In the genomic region with DNA sequence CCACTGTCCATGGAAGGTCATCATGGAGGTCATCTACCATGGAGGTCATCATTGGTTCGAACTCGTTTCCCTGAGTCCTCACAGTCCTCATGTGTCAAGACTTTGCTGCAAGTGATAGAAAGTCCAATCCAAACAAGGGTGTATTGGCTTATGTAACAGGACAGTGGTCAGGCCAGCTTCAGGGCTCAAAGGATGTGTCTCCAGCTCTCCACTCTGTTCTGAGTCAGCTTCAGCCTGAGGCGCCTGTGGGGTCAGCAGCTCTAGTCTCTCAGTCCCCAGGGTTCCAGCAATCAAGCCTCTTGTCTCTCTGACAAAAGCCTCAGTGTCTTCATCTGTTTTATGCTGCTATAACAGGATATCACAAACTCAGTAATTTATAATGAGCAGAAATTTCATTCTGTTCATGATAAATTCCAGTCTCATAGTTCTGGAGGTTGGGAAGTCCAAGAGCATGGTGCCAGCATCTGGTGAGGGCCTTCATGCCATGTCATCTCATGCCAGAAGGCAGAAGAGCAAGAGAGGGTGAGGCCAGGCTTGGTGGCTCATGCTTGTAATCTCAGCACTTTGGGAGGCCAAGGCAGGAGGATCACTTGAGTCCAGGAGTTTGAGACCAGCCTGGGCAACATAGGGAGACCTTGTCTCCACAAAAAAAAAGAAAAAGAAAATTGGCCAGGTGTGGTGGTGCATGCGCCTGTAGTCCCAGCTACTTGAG, we compare ENCODE assay signal across 14 cellular contexts. TPM values are rescaled to one million over a fixed set of nuclear protein-coding genes. Genes with fewer than 3 reads are reported as not detected.
DNase-seq lines count a peak whose midpoint lies in the region; ATAC-seq and TF ChIP-seq lines count a peak whose summit lies in the region.
"Had no signal": no experiment of that assay in that cellular context is flagged by ENCODE, and none has a peak within 500 bp of the region (broad histone marks: within the 10 kb centered on the region; RNA-seq: fewer than 3 reads in every experiment).

No MANE protein-coding gene starts in this region.

- H3K4me3 Mint-ChIP-seq in naive thymus-derived CD4-positive, alpha-beta T cell, result peak overlapping the region in 1 of 10 donors; percentile 3

- no peaks in the 10 kb centered on the region for H3K27me3 ChIP-seq in naive thymus-derived CD4-positive, alpha-beta T cell (ENCODE audit: control insufficient read depth in 2 of 2, insufficient read depth in 2 of 2, low read length in 2 of 2)
- H3K27me3 ChIP-seq in H7 (ENCODE audit: control insufficient read depth, insufficient read depth, low read length), result peaks cover 4% of the 10 kb centered on the region; the same call in 1 of the 2 replicates

- H3K4me3 ChIP-seq in fibroblast of mammary gland (ENCODE audit: control insufficient read depth, low read depth, low read length) (no peak overlapping the region), H7 (ENCODE audit: insufficient read depth, low read depth, low read length) (no peak overlapping the region)
- H3K4me3 ChIP-seq in naive thymus-derived CD4-positive, alpha-beta T cell (ENCODE audit: low read length), result no peak overlapping the region

- no peak for TF ChIP-seq CTCF in fibroblast of mammary gland (conservative IDR thresholded peaks at IDR 0.05; ENCODE audit: control insufficient read depth, insufficient read depth, low read depth, low read length)

- TF ChIP-seq POLR2A in GM18505 (IDR thresholded peaks at IDR 0.05; ENCODE audit: borderline replicate concordance, extremely low read depth, insufficient read depth, insufficient read length), result no peak

- DNase-seq in AG08395 (ENCODE audit: low spot score) (peak; percentile 16), GM04504 (ENCODE audit: low read depth) (peak; percentile 11), fibroblast of mammary gland (ENCODE audit: low read depth) (peak; percentile 37), H7 (no peak), NOMO-1 treated with DMSO at 0.1 percent for 48 hours (lab: John Stamatoyannopoulos, UW; ENCODE audit: unreplicated experiment) (no peak)
- DNase-seq in naive thymus-derived CD4-positive, alpha-beta T cell, result no peak
- DNase-seq: NCI-H1048; NCI-H446 treated with DMSO at 0.1 percent for 48 hours; stimulated activated CD4-positive, alpha-beta T cell treated with anti-CD3 and anti-CD28 coated beads, Interleukin-15, amount 100 ng/mL, for 24 hours had no signal

- ATAC-seq in naive thymus-derived CD4-positive, alpha-beta T cell, result no peak
- ATAC-seq in HG02852 (IDR thresholded peaks at IDR 0.05; ENCODE audit: unreplicated experiment) (no peak), GM18505 (IDR thresholded peaks at IDR 0.05; ENCODE audit: unreplicated experiment) (no peak)

- H3K4me1 Mint-ChIP-seq in naive thymus-derived CD4-positive, alpha-beta T cell, result peaks cover 13 to 40% (median 29%) of the 10 kb centered on the region in 7 donors

- CTCF ChIA-PET in naive thymus-derived CD4-positive, alpha-beta T cell (lab: Charles Lee), result interaction anchor here (0.7 kb wide), 1 partner anchor 64 kb away, joined by 5 read pairs; no protein-coding TSS in a partner anchor

- H3K9me3 Mint-ChIP-seq in naive thymus-derived CD4-positive, alpha-beta T cell, result peaks cover 0 to 9% (median 0%) of the 10 kb centered on the region in 11 donors

- H3K27ac ChIP-seq in naive thymus-derived CD4-positive, alpha-beta T cell (ENCODE audit: low read depth, low read length), result no peak overlapping the region

- peaks cover 8 to 10% of the 10 kb centered on the region in 2 donors for H3K4me1 ChIP-seq in naive thymus-derived CD4-positive, alpha-beta T cell (ENCODE audit: control insufficient read depth in 2 of 2, insufficient read depth in 2 of 2, low read length in 2 of 2)

- H3K36me3 ChIP-seq in naive thymus-derived CD4-positive, alpha-beta T cell (ENCODE audit: control insufficient read depth in 2 of 3, insufficient read depth in 3 of 3, low read length in 3 of 3), result peaks cover 0 to 27% (median 0%) of the 10 kb centered on the region in 3 experiments
- H3K36me3 ChIP-seq in H7 (replicated peaks; ENCODE audit: control insufficient read depth, insufficient read depth, low read length), result peaks cover 3% of the 10 kb centered on the region

- intact Hi-C loops in naive thymus-derived CD4-positive, alpha-beta T cell (cut with micrococcal nuclease), result no loop called here

- POLR2A ChIA-PET in naive thymus-derived CD4-positive, alpha-beta T cell (lab: Charles Lee), result no interaction called here

- H3K27me3 Mint-ChIP-seq in naive thymus-derived CD4-positive, alpha-beta T cell, result peaks cover 6 to 17% (median 9%) of the 10 kb centered on the region in 5 donors

- no peaks in the 10 kb centered on the region for H3K9me3 ChIP-seq in naive thymus-derived CD4-positive, alpha-beta T cell (ENCODE audit: control insufficient read depth in 2 of 3, low read length in 3 of 3)

- H3K27ac Mint-ChIP-seq in naive thymus-derived CD4-positive, alpha-beta T cell, result peak overlapping the region in 6 of 9 donors; percentile 14 to 86 (median 58)

- peaks cover 0 to 35% (median 27%) of the 10 kb centered on the region in 5 donors for H3K36me3 Mint-ChIP-seq in naive thymus-derived CD4-positive, alpha-beta T cell

RNA-seq across cellular contexts. Expression of a gene that starts 19.5 kb away (rescaled TPM):
- total RNA-seq in naive thymus-derived CD4-positive, alpha-beta T cell, result not detected
- polyA plus RNA-seq in naive thymus-derived CD4-positive, alpha-beta T cell, result not detected
- total RNA-seq in H7 (2014; rRNA removed; shearing (Covaris generic)), result not detected in 2 replicates
- total RNA-seq: G401, H4, lower leg skin had no signal

RNA-seq across cellular contexts. Expression of a gene that starts 45.1 kb away (rescaled TPM):
- total RNA-seq in naive thymus-derived CD4-positive, alpha-beta T cell, result 10 to 100 TPM; 24.7 to 30.5 (median 27.0) TPM
- polyA plus RNA-seq in naive thymus-derived CD4-positive, alpha-beta T cell, result 10 to 100 TPM; 17.2 to 30.0 TPM
- total RNA-seq in H7 (2014; rRNA removed; shearing (Covaris generic)), result 26.4 and 31.7 TPM in 2 replicates

Comparison
In these comparisons a context has a peak if more than half of its experiments do, and no peak if none do; other contexts are left out.
1. DNase-seq: peak in AG08395 (single experiment), GM04504 (single experiment) and fibroblast of mammary gland (single experiment); none in naive thymus-derived CD4-positive, alpha-beta T cell (0 of 9), H7 (single experiment) and NOMO-1 treated with DMSO at 0.1 percent for 48 hours (single experiment).